ENCODE assay signal across 9 cellular contexts in the genomic region with DNA sequence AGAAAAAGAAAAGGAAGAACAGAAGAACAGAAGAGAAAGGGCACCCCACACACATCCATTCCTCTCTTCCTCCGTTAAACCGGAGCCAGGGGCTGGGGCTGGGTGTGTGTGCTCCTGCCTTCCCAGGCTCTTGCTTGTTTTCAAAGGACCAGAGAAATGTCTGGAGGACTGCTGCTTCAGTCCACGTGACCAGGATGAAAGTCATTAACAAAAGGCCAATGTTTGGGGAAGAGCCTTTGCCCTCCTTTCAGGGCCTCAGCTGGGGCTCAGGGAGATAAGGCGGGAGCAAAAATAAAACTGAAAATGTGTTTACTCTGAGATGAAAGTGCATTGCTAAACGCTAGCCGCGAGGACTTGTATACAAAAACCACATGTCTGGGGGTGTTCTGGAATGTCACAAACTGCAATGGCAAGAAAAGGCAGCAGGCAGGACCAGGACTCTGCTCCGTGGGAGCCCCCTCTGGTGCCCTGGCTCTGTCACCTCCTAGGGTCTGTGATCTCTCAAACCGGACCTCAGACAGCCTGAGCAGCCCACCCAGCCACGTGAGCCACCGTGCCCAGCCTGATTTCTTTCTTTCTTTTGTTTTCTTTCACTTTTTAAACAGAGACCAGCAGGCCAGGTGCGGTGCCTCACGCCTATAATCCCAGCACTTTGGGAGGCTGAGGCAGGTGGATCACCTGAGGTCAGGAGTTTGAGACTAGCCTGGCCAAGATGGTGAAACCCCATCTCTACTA. TPM values are rescaled to one million over a fixed set of nuclear protein-coding genes. Genes with fewer than 3 reads are reported as not detected.
DNase-seq lines count a peak whose midpoint lies in the region; ATAC-seq, FAIRE-seq and TF ChIP-seq lines count a peak whose summit lies in the region.
"Had no signal": no experiment of that assay in that cellular context is flagged by ENCODE, and none has a peak within 500 bp of the region (broad histone marks: within the 10 kb centered on the region; RNA-seq: fewer than 3 reads in every experiment).

No MANE protein-coding gene starts in this region.

- DNase-seq in BJ (ENCODE audit: low read depth) (peak; percentile 49), ascending aorta (ENCODE audit: low spot score in 2 of 2) (no peak), left lobe of liver (ENCODE audit: low spot score) (peak; percentile 72), superior temporal gyrus (ENCODE audit: extremely low spot score) (peak; percentile 67), HK-2 (ENCODE audit: unreplicated experiment) (no peak), NCI-H510A (lab: John Stamatoyannopoulos, UW) (no peak), D721Med (ENCODE audit: insufficient read length, low spot score) (no peak)

- intact Hi-C loops in ascending aorta (cut with DNase I): no loop called here

- ATAC-seq in HG03097 (IDR thresholded peaks at IDR 0.05; ENCODE audit: low FRiP score, unreplicated experiment) (peak; percentile 65), left lobe of liver (peak; percentile 84)

- H3K9me3 ChIP-seq in ascending aorta: no peaks in the 10 kb centered on the region

- H3K4me3 ChIP-seq in BJ (ENCODE audit: low read depth, low read length): no peak overlapping the region
- peak overlapping the region in 1 of 2 donors; percentile 35 for H3K4me3 ChIP-seq in ascending aorta

- H3K27me3 ChIP-seq in BJ (ENCODE audit: control insufficient read depth, insufficient read depth, low read length): no peaks in the 10 kb centered on the region
- H3K27me3 ChIP-seq in ascending aorta: no peaks in the 10 kb centered on the region

- peaks cover 0 to 5% of the 10 kb centered on the region in 2 donors for H3K4me1 ChIP-seq in ascending aorta

- CTCF ChIA-PET in BJ (lab: Yijun Ruan, JAX): interaction anchor here (0.6 kb wide), 1 partner anchor 63 kb away, joined by 3 read pairs; no protein-coding TSS in a partner anchor

- POLR2A ChIA-PET in BJ (lab: Charles Lee): no interaction called here

- FAIRE-seq in D721Med (lab: Jason Lieb, UNC): no peak
- FAIRE-seq: frontal cortex had no signal

- TF ChIP-seq CTCF in BJ (IDR thresholded peaks at IDR 0.05; ENCODE audit: insufficient read depth, low read depth, low read length) (no peak), ascending aorta (IDR thresholded peaks at IDR 0.05) (no peak), D721Med (IDR thresholded peaks at IDR 0.05; ENCODE audit: insufficient read depth, missing control alignments) (no peak)

- peak overlapping the region; percentile 0 to 38 for H3K27ac ChIP-seq in ascending aorta

- no peaks in the 10 kb centered on the region for H3K36me3 ChIP-seq in BJ (ENCODE audit: control insufficient read depth, insufficient read depth, low read length)
- no peaks in the 10 kb centered on the region for H3K36me3 ChIP-seq in ascending aorta

RNA-seq across cellular contexts. Expression of a gene that starts 31.6 kb away (rescaled TPM):
- 262 and 340 TPM in 2 replicates for polyA plus RNA-seq in BJ (2011; rRNA removed)
- polyA minus RNA-seq in BJ (2011; rRNA and poly(A)+ RNA removed): 504 and 810 TPM in 2 replicates
- total RNA-seq in ascending aorta (1,114 TPM), left lobe of liver (204 TPM)

Comparison
In these comparisons a context has a peak if more than half of its experiments do, and no peak if none do; other contexts are left out.
1. DNase-seq: peak in BJ (single experiment), left lobe of liver (single experiment) and superior temporal gyrus (single experiment); none in ascending aorta (0 of 2), HK-2 (single experiment), NCI-H510A (single experiment) and D721Med (single experiment).